In the genomic region with DNA sequence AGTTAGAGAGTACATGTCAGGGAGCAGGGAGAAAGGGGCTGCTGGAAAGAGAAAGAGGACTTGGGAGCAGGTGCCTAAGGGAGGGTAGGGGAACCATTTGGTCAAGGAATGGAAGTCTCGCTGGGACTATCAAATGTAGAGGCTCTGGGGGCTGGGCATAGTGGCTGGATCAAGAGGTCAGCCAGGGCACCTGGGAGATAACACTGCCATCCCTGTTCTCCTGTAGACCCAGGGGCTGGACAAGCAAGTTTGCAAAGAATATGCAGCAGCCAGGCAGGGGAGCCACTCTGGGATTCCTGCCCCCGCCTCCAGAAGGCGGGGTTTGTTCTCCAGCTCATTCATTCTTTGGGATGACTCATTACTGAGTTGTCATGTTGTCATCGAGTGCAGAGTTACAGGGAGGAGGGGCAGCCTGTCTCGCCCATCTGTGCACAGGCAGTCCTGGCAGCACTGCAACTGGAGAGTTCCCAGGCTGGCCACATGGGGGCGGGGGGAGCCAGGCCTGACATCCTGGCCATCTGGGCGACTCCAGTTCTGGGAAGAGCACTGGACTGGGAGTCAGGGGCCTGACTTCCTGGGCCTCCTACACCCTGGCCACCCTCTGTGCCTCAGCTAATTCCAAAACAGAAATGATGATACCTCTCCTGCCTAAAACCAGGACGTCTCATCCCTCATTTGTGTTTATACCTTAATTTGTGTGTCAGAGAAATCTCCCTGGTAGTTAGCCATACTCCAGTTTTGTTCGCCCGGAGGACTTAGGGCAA, we compare ENCODE assay signal across 1 cellular context.
TF ChIP-seq lines count a peak whose summit lies in the region.

No MANE protein-coding gene starts in this region.

TF ChIP-seq in HepG2, 621 proteins besides CTCF, POLR2A, EP300 and RAD21 (continued from another document and continues in another):
- TF ChIP-seq ZNF543 (CRISPR knock-in tag; IDR thresholded peaks at IDR 0.05) (no peak; the same call in 1 of the 2 replicates), ELF3 (CRISPR knock-in tag; IDR thresholded peaks at IDR 0.05) (peak; percentile 65), FOXK1 (CRISPR knock-in tag; IDR thresholded peaks at IDR 0.05; ENCODE audit: borderline replicate concordance, low read depth) (peak; percentile 95), ZNF260 (CRISPR knock-in tag; IDR thresholded peaks at IDR 0.05; ENCODE audit: borderline replicate concordance, low read depth) (no peak), ZNF652 (CRISPR knock-in tag; IDR thresholded peaks at IDR 0.05; ENCODE audit: borderline replicate concordance, low read depth) (peak; percentile 63; the same call in 1 of the 2 replicates), SALL2 (CRISPR knock-in tag; IDR thresholded peaks at IDR 0.05) (peak; percentile 61; the same call in 1 of the 2 replicates), SOX5 (CRISPR knock-in tag; IDR thresholded peaks at IDR 0.05; ENCODE audit: borderline replicate concordance) (peak; percentile 85; the same call in 1 of the 2 replicates), ZBTB20 (CRISPR knock-in tag; IDR thresholded peaks at IDR 0.05; ENCODE audit: borderline replicate concordance, low read depth) (no peak; the same call in 1 of the 2 replicates), ESRRA (CRISPR knock-in tag; IDR thresholded peaks at IDR 0.05; ENCODE audit: low read depth) (0 out of 2 replicates have a peak, but pooled peaks have one; percentile 30), FOXK2 (IDR thresholded peaks at IDR 0.05) (peak; percentile 89), KMT2B (CRISPR knock-in tag; IDR thresholded peaks at IDR 0.05) (peak; percentile 53; the same call in 1 of the 2 replicates), ZSCAN20 (CRISPR knock-in tag; IDR thresholded peaks at IDR 0.05; ENCODE audit: borderline replicate concordance) (no peak), IRX3 (CRISPR knock-in tag; IDR thresholded peaks at IDR 0.05; ENCODE audit: borderline replicate concordance, low read depth) (no peak), ZNF605 (CRISPR knock-in tag; IDR thresholded peaks at IDR 0.05) (peak; percentile 91), IKZF4 (CRISPR knock-in tag; IDR thresholded peaks at IDR 0.05; ENCODE audit: borderline replicate concordance, low read depth, not compliant biosample characterization) (no peak), ZNF615 (CRISPR knock-in tag; IDR thresholded peaks at IDR 0.05; ENCODE audit: borderline replicate concordance) (no peak), ZNF598 (CRISPR knock-in tag; IDR thresholded peaks at IDR 0.05; ENCODE audit: borderline replicate concordance) (peak; percentile 24; the same call in 1 of the 2 replicates), DMAP1 (CRISPR knock-in tag; IDR thresholded peaks at IDR 0.05) (peak; percentile 34; the same call in 1 of the 2 replicates), KDM6A (CRISPR knock-in tag; IDR thresholded peaks at IDR 0.05; ENCODE audit: low read depth) (no peak), CHCHD3 (CRISPR knock-in tag; IDR thresholded peaks at IDR 0.05) (no peak), HOXA5 (CRISPR knock-in tag; IDR thresholded peaks at IDR 0.05) (peak; percentile 91), STAG1 (CRISPR knock-in tag; IDR thresholded peaks at IDR 0.05) (peak; percentile 93), ZMAT3 (CRISPR knock-in tag; conservative IDR thresholded peaks at IDR 0.05) (no peak), SAP130 (CRISPR knock-in tag; IDR thresholded peaks at IDR 0.05; ENCODE audit: low read depth) (peak; percentile 96), ZSCAN22 (CRISPR knock-in tag; IDR thresholded peaks at IDR 0.05) (no peak), ZNF782 (CRISPR knock-in tag; IDR thresholded peaks at IDR 0.05; ENCODE audit: borderline replicate concordance) (no peak; the same call in 1 of the 2 replicates), KLF13 (CRISPR knock-in tag; IDR thresholded peaks at IDR 0.05) (peak; percentile 69; the same call in 1 of the 2 replicates), ZNF225 (CRISPR knock-in tag; IDR thresholded peaks at IDR 0.05) (peak; percentile 82; the same call in 1 of the 2 replicates), ZNF790 (CRISPR knock-in tag; IDR thresholded peaks at IDR 0.05; ENCODE audit: borderline replicate concordance) (no peak), SKI (IDR thresholded peaks at IDR 0.05; ENCODE audit: partially characterized antibody) (peak; percentile 74), NFYB (CRISPR knock-in tag; IDR thresholded peaks at IDR 0.05) (no peak)
- TF ChIP-seq, protein P1, sequence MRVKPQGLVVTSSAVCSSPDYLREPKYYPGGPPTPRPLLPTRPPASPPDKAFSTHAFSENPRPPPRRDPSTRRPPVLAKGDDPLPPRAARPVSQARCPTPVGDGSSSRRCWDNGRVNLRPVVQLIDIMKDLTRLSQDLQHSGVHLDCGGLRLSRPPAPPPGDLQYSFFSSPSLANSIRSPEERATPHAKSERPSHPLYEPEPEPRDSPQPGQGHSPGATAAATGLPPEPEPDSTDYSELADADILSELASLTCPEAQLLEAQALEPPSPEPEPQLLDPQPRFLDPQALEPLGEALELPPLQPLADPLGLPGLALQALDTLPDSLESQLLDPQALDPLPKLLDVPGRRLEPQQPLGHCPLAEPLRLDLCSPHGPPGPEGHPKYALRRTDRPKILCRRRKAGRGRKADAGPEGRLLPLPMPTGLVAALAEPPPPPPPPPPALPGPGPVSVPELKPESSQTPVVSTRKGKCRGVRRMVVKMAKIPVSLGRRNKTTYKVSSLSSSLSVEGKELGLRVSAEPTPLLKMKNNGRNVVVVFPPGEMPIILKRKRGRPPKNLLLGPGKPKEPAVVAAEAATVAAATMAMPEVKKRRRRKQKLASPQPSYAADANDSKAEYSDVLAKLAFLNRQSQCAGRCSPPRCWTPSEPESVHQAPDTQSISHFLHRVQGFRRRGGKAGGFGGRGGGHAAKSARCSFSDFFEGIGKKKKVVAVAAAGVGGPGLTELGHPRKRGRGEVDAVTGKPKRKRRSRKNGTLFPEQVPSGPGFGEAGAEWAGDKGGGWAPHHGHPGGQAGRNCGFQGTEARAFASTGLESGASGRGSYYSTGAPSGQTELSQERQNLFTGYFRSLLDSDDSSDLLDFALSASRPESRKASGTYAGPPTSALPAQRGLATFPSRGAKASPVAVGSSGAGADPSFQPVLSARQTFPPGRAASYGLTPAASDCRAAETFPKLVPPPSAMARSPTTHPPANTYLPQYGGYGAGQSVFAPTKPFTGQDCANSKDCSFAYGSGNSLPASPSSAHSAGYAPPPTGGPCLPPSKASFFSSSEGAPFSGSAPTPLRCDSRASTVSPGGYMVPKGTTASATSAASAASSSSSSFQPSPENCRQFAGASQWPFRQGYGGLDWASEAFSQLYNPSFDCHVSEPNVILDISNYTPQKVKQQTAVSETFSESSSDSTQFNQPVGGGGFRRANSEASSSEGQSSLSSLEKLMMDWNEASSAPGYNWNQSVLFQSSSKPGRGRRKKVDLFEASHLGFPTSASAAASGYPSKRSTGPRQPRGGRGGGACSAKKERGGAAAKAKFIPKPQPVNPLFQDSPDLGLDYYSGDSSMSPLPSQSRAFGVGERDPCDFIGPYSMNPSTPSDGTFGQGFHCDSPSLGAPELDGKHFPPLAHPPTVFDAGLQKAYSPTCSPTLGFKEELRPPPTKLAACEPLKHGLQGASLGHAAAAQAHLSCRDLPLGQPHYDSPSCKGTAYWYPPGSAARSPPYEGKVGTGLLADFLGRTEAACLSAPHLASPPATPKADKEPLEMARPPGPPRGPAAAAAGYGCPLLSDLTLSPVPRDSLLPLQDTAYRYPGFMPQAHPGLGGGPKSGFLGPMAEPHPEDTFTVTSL (CRISPR knock-in tag; IDR thresholded peaks at IDR 0.05; ENCODE audit: borderline replicate concordance) = peak; percentile 65
- TF ChIP-seq, protein P2, sequence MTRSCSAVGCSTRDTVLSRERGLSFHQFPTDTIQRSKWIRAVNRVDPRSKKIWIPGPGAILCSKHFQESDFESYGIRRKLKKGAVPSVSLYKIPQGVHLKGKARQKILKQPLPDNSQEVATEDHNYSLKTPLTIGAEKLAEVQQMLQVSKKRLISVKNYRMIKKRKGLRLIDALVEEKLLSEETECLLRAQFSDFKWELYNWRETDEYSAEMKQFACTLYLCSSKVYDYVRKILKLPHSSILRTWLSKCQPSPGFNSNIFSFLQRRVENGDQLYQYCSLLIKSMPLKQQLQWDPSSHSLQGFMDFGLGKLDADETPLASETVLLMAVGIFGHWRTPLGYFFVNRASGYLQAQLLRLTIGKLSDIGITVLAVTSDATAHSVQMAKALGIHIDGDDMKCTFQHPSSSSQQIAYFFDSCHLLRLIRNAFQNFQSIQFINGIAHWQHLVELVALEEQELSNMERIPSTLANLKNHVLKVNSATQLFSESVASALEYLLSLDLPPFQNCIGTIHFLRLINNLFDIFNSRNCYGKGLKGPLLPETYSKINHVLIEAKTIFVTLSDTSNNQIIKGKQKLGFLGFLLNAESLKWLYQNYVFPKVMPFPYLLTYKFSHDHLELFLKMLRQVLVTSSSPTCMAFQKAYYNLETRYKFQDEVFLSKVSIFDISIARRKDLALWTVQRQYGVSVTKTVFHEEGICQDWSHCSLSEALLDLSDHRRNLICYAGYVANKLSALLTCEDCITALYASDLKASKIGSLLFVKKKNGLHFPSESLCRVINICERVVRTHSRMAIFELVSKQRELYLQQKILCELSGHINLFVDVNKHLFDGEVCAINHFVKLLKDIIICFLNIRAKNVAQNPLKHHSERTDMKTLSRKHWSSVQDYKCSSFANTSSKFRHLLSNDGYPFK (CRISPR knock-in tag; IDR thresholded peaks at IDR 0.05; ENCODE audit: borderline replicate concordance) = peak; percentile 79
- TF ChIP-seq, protein P3, sequence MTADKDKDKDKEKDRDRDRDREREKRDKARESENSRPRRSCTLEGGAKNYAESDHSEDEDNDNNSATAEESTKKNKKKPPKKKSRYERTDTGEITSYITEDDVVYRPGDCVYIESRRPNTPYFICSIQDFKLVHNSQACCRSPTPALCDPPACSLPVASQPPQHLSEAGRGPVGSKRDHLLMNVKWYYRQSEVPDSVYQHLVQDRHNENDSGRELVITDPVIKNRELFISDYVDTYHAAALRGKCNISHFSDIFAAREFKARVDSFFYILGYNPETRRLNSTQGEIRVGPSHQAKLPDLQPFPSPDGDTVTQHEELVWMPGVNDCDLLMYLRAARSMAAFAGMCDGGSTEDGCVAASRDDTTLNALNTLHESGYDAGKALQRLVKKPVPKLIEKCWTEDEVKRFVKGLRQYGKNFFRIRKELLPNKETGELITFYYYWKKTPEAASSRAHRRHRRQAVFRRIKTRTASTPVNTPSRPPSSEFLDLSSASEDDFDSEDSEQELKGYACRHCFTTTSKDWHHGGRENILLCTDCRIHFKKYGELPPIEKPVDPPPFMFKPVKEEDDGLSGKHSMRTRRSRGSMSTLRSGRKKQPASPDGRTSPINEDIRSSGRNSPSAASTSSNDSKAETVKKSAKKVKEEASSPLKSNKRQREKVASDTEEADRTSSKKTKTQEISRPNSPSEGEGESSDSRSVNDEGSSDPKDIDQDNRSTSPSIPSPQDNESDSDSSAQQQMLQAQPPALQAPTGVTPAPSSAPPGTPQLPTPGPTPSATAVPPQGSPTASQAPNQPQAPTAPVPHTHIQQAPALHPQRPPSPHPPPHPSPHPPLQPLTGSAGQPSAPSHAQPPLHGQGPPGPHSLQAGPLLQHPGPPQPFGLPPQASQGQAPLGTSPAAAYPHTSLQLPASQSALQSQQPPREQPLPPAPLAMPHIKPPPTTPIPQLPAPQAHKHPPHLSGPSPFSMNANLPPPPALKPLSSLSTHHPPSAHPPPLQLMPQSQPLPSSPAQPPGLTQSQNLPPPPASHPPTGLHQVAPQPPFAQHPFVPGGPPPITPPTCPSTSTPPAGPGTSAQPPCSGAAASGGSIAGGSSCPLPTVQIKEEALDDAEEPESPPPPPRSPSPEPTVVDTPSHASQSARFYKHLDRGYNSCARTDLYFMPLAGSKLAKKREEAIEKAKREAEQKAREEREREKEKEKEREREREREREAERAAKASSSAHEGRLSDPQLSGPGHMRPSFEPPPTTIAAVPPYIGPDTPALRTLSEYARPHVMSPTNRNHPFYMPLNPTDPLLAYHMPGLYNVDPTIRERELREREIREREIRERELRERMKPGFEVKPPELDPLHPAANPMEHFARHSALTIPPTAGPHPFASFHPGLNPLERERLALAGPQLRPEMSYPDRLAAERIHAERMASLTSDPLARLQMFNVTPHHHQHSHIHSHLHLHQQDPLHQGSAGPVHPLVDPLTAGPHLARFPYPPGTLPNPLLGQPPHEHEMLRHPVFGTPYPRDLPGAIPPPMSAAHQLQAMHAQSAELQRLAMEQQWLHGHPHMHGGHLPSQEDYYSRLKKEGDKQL (CRISPR knock-in tag; IDR thresholded peaks at IDR 0.05; ENCODE audit: low read depth) = peak; percentile 49; the same call in 1 of the 2 replicates
- TF ChIP-seq, protein P4, sequence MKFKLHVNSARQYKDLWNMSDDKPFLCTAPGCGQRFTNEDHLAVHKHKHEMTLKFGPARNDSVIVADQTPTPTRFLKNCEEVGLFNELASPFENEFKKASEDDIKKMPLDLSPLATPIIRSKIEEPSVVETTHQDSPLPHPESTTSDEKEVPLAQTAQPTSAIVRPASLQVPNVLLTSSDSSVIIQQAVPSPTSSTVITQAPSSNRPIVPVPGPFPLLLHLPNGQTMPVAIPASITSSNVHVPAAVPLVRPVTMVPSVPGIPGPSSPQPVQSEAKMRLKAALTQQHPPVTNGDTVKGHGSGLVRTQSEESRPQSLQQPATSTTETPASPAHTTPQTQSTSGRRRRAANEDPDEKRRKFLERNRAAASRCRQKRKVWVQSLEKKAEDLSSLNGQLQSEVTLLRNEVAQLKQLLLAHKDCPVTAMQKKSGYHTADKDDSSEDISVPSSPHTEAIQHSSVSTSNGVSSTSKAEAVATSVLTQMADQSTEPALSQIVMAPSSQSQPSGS (CRISPR knock-in tag; IDR thresholded peaks at IDR 0.05) = peak; percentile 94
- TF ChIP-seq, protein P5, sequence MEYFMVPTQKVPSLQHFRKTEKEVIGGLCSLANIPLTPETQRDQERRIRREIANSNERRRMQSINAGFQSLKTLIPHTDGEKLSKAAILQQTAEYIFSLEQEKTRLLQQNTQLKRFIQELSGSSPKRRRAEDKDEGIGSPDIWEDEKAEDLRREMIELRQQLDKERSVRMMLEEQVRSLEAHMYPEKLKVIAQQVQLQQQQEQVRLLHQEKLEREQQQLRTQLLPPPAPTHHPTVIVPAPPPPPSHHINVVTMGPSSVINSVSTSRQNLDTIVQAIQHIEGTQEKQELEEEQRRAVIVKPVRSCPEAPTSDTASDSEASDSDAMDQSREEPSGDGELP (IDR thresholded peaks at IDR 0.05; ENCODE audit: borderline replicate concordance, low read depth) = peak; percentile 86; the same call in 1 of the 2 replicates
- TF ChIP-seq, protein P6, sequence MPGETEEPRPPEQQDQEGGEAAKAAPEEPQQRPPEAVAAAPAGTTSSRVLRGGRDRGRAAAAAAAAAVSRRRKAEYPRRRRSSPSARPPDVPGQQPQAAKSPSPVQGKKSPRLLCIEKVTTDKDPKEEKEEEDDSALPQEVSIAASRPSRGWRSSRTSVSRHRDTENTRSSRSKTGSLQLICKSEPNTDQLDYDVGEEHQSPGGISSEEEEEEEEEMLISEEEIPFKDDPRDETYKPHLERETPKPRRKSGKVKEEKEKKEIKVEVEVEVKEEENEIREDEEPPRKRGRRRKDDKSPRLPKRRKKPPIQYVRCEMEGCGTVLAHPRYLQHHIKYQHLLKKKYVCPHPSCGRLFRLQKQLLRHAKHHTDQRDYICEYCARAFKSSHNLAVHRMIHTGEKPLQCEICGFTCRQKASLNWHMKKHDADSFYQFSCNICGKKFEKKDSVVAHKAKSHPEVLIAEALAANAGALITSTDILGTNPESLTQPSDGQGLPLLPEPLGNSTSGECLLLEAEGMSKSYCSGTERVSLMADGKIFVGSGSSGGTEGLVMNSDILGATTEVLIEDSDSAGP (CRISPR knock-in tag; IDR thresholded peaks at IDR 0.05; ENCODE audit: borderline replicate concordance) = peak; percentile 90; the same call in 1 of the 2 replicates
- TF ChIP-seq, protein P7, sequence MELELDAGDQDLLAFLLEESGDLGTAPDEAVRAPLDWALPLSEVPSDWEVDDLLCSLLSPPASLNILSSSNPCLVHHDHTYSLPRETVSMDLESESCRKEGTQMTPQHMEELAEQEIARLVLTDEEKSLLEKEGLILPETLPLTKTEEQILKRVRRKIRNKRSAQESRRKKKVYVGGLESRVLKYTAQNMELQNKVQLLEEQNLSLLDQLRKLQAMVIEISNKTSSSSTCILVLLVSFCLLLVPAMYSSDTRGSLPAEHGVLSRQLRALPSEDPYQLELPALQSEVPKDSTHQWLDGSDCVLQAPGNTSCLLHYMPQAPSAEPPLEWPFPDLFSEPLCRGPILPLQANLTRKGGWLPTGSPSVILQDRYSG (CRISPR knock-in tag; IDR thresholded peaks at IDR 0.05) = no peak
